22 cellular contexts compared by ENCODE assay signal in genomic region chr11:100624346-100624745, GRCh38.
DNase-seq lines count a peak whose midpoint lies in the region; ATAC-seq and TF ChIP-seq lines count a peak whose summit lies in the region.
"Had no signal": no experiment of that assay in that cellular context is flagged by ENCODE, and none has a peak within 500 bp of the region (broad histone marks: within the 10 kb centered on the region; RNA-seq: fewer than 3 reads in every experiment).

No MANE protein-coding gene starts in this region.

- peak overlapping the region; percentile 74 for H2AFZ ChIP-seq in mammary epithelial cell (ENCODE audit: low read depth, low read length)
- H2AFZ ChIP-seq: GM23248 had no signal

- POLR2A ChIA-PET in MCF 10A (lab: Yijun Ruan, JAX): no interaction called here

- H3K4me3 Mint-ChIP-seq in MCF 10A (ENCODE audit: unreplicated experiment): no peak overlapping the region
- no peak overlapping the region for H3K4me3 Mint-ChIP-seq in chondrocyte (ENCODE audit: unreplicated experiment)
- H3K4me3 Mint-ChIP-seq in Calu3 (ENCODE audit: low read depth, unreplicated experiment): no peak overlapping the region

- H3K79me2 ChIP-seq in mammary epithelial cell (ENCODE audit: insufficient read depth, low read length): no peaks in the 10 kb centered on the region

- dilution Hi-C loops in mammary epithelial cell (cut with HindIII; ENCODE audit: low sequenced_read_pairs): no loop called here

- no peaks in the 10 kb centered on the region for H3K4me1 Mint-ChIP-seq in MCF 10A (ENCODE audit: insufficient read depth, unreplicated experiment)
- H3K4me1 Mint-ChIP-seq in chondrocyte (ENCODE audit: low read depth): peaks cover 15% of the 10 kb centered on the region
- no peaks in the 10 kb centered on the region for H3K4me1 Mint-ChIP-seq in Calu3 (ENCODE audit: low read depth, unreplicated experiment)

- H4K20me1 ChIP-seq in mammary epithelial cell (ENCODE audit: insufficient read depth, low read length): no peaks in the 10 kb centered on the region

- H3K27ac ChIP-seq in mammary epithelial cell (ENCODE audit: insufficient read depth, low read depth, low read length): peak overlapping the region; percentile 83
- H3K27ac ChIP-seq: 22Rv1, C4-2B, GM23248 had no signal

- peaks cover 12% of the 10 kb centered on the region for H3K9me3 Mint-ChIP-seq in MCF 10A (ENCODE audit: unreplicated experiment)
- H3K9me3 Mint-ChIP-seq in chondrocyte (ENCODE audit: low read depth): peaks cover 22% of the 10 kb centered on the region
- peaks cover 10% of the 10 kb centered on the region for H3K9me3 Mint-ChIP-seq in Calu3 (ENCODE audit: low read depth, unreplicated experiment)

- no peak overlapping the region for H3K27ac Mint-ChIP-seq in MCF 10A (ENCODE audit: low read depth, unreplicated experiment)
- peak overlapping the region; percentile 10 for H3K27ac Mint-ChIP-seq in chondrocyte (ENCODE audit: unreplicated experiment)
- H3K27ac Mint-ChIP-seq in Calu3 (ENCODE audit: unreplicated experiment): no peak overlapping the region

- CTCF ChIA-PET in mammary epithelial cell (lab: Charles Lee; ENCODE audit: low non-redundant PET) (no interaction called here), MCF 10A (lab: Yijun Ruan, JAX) (no interaction called here), Calu3 (lab: Charles Lee) (no interaction called here)

- H3K36me3 ChIP-seq in mammary epithelial cell (ENCODE audit: insufficient read depth, low read length): no peaks in the 10 kb centered on the region
- no peaks in the 10 kb centered on the region for H3K36me3 ChIP-seq in kidney epithelial cell (ENCODE audit: control insufficient read depth, insufficient read depth, low read length)
- H3K36me3 ChIP-seq: HAP-1 had no signal

- H3K4me2 ChIP-seq in mammary epithelial cell (ENCODE audit: insufficient read depth, low read depth, low read length): peak overlapping the region; percentile 69

- H3K9me3 ChIP-seq in mammary epithelial cell (replicated peaks; ENCODE audit: insufficient read depth, low read length): peaks cover 28% of the 10 kb centered on the region
- H3K9me3 ChIP-seq: HAP-1 had no signal

- WGBS in mammary epithelial cell (ENCODE audit: low coverage, missing lambda C conversion rate): 18% methylated on average over 2 of the region's 2 CpGs

- H3K36me3 Mint-ChIP-seq in MCF 10A (ENCODE audit: insufficient read depth, unreplicated experiment) (no peaks in the 10 kb centered on the region), chondrocyte (ENCODE audit: low read depth) (peaks cover 11% of the 10 kb centered on the region), Calu3 (ENCODE audit: insufficient read depth, unreplicated experiment) (no peaks in the 10 kb centered on the region)

- intact Hi-C loops in mammary epithelial cell (cut with micrococcal nuclease): no loop called here
- intact Hi-C loops in MCF 10A (cut with micrococcal nuclease): no loop called here
- intact Hi-C loops in Calu3 (cut with micrococcal nuclease; ENCODE audit: unreplicated experiment): no loop called here

- in situ Hi-C loops in mammary epithelial cell (cut with MboI; ENCODE audit: low sequenced_read_pairs in 2 of 2): no loop called here
- in situ Hi-C loops in GM13977 (cut with MboI; ENCODE audit: low pct_unique_long_range_greater_than_20kb, low sequenced_read_pairs, unreplicated experiment): no loop called here

- no TSS peak for BruUV-seq in mammary epithelial cell (replicated peaks; lab: Mats Ljungman, UMichigan)
- BruUV-seq in MCF 10A (replicated peaks; lab: Mats Ljungman, UMichigan): no TSS peak
- BruUV-seq in Calu3 (replicated peaks; lab: Mats Ljungman, UMichigan): no TSS peak

- H3K9ac ChIP-seq in mammary epithelial cell (ENCODE audit: insufficient read depth, low read length): peak overlapping the region; percentile 50
- H3K9ac ChIP-seq: GM23248 had no signal

- peak; percentile 82 for DNase-seq in mammary epithelial cell
- no peak for DNase-seq in MCF 10A (ENCODE audit: unreplicated experiment)
- no peak for DNase-seq in chondrocyte (ENCODE audit: low spot score)
- DNase-seq in kidney epithelial cell (ENCODE audit: low read depth): peak; percentile 10
- DNase-seq in NCI-H2029 treated with DMSO at 0.1 percent for 48 hours (lab: John Stamatoyannopoulos, UW): no peak
- no peak for DNase-seq in GM13977 (ENCODE audit: low spot score)
- DNase-seq in Calu3: no peak
- DNase-seq: AML-193, DND-41, GDM1, GM23248, NCI-H1105 treated with DMSO at 0.1 percent for 48 hours, NCI-H1694, NCI-H2227 treated with DMSO at 0.1 percent for 48 hours, NCI-H524, NCI-H82, SIG-M5 had no signal

- no peak for ATAC-seq in HG03097 (IDR thresholded peaks at IDR 0.05; ENCODE audit: low FRiP score, unreplicated experiment)

- TF ChIP-seq CTCF in mammary epithelial cell (conservative IDR thresholded peaks at IDR 0.05 in 1 of 2, IDR thresholded peaks at IDR 0.05 in 1 of 2; ENCODE audit: extremely low read depth in 1 of 2, insufficient read depth in 1 of 2, low read depth in 1 of 2, low read length in 2 of 2): no peak
- no peak for TF ChIP-seq CTCF in MCF 10A (IDR thresholded peaks at IDR 0.05; ENCODE audit: unreplicated experiment)
- no peak for TF ChIP-seq CTCF in chondrocyte (IDR thresholded peaks at IDR 0.05)
- TF ChIP-seq CTCF in kidney epithelial cell (IDR thresholded peaks at IDR 0.05; ENCODE audit: insufficient read depth, low read length, poor library complexity, severe bottlenecking): no peak
- TF ChIP-seq CTCF in GM13977 (IDR thresholded peaks at IDR 0.05; ENCODE audit: extremely low read depth, insufficient read depth, missing control alignments): no peak
- no peak for TF ChIP-seq CTCF in Calu3 (IDR thresholded peaks at IDR 0.05; ENCODE audit: unreplicated experiment)

- H3K27me3 ChIP-seq in mammary epithelial cell (ENCODE audit: insufficient read depth, low read length): no peaks in the 10 kb centered on the region
- H3K27me3 ChIP-seq in kidney epithelial cell (ENCODE audit: control insufficient read depth, insufficient read depth, low read length): no peaks in the 10 kb centered on the region

- H3K4me3 ChIP-seq in mammary epithelial cell (replicated peaks in 1 of 3; ENCODE audit: insufficient read depth in 1 of 3, low read depth in 2 of 3, low read length in 3 of 3) (no peak overlapping the region), kidney epithelial cell (ENCODE audit: low read depth, low read length) (no peak overlapping the region)
- H3K4me3 ChIP-seq: GM23248, HAP-1, K562 had no signal

- no peaks in the 10 kb centered on the region for H3K27me3 Mint-ChIP-seq in MCF 10A (ENCODE audit: insufficient read depth, unreplicated experiment)
- H3K27me3 Mint-ChIP-seq in chondrocyte (ENCODE audit: low read depth): no peaks in the 10 kb centered on the region
- H3K27me3 Mint-ChIP-seq in Calu3 (ENCODE audit: unreplicated experiment): no peaks in the 10 kb centered on the region

- H3K4me1 ChIP-seq in mammary epithelial cell (ENCODE audit: insufficient read depth, low read length): peaks cover 6% of the 10 kb centered on the region
- H3K4me1 ChIP-seq: HAP-1 had no signal

Comparison
In these comparisons a context has a peak if more than half of its experiments do, and no peak if none do; other contexts are left out.
1. DNase-seq: peak in mammary epithelial cell (single experiment) and kidney epithelial cell (single experiment); none in MCF 10A (single experiment), chondrocyte (single experiment), NCI-H2029 treated with DMSO at 0.1 percent for 48 hours (single experiment), GM13977 (single experiment) and Calu3 (single experiment).